ENCODE assay signal across 8 cellular contexts in the genomic region with DNA sequence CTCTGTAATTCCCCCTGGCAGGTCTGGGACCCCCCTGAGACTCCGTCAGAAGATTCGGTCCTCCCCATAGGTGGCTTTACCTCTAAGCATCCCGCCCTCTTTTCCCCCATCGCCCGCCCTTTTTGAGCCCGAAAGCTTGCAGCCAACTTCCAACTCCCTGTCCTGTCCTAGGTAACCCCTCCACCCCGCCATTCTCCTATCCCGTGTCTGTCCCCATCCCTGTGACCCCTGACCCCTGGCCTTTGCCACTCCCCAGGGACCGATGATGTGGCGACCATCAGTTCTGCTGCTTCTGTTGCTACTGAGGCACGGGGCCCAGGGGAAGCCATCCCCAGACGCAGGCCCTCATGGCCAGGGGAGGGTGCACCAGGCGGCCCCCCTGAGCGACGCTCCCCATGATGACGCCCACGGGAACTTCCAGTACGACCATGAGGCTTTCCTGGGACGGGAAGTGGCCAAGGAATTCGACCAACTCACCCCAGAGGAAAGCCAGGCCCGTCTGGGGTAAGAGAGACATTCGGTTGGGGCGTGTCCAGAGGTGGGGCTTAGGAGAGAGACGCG. TPM values are rescaled to one million over a fixed set of nuclear protein-coding genes. Genes with fewer than 3 reads are reported as not detected.
DNase-seq lines count a peak whose midpoint lies in the region; ATAC-seq, FAIRE-seq and TF ChIP-seq lines count a peak whose summit lies in the region.

No MANE protein-coding gene starts in this region.

- CTCF ChIA-PET in CD4-positive, alpha-beta memory T cell (lab: Charles Lee; ENCODE audit: partially characterized antibody) = interaction anchor here (0.8 to 2.5 kb wide), 5 partner anchors 13 to 41 kb away, joined by 3 to 17 read pairs (median 3); no protein-coding TSS in a partner anchor

- H3K9me3 ChIP-seq in CD4-positive, alpha-beta memory T cell (ENCODE audit: control insufficient read depth in 1 of 2, low read length in 2 of 2) = no peaks in the 10 kb centered on the region
- H3K9me3 ChIP-seq in RWPE2 (ENCODE audit: severe bottlenecking) = no peaks in the 10 kb centered on the region
- H3K9me3 ChIP-seq in pancreas = no peaks in the 10 kb centered on the region

- no peak for FAIRE-seq in pancreas (lab: Jason Lieb, UNC)

- DNase-seq in CD4-positive, alpha-beta memory T cell = no peak
- no peak for DNase-seq in RWPE2 (ENCODE audit: low spot score)
- peak; percentile 57 for DNase-seq in fibroblast of pulmonary artery (ENCODE audit: low read depth)
- DNase-seq in pancreas = no peak
- no peak for DNase-seq in DMS 273 treated with DMSO at 0.1 percent for 48 hours (lab: John Stamatoyannopoulos, UW)
- no peak for DNase-seq in OCI-M1 (lab: John Stamatoyannopoulos, UW)
- DNase-seq in NCI-H748 (lab: John Stamatoyannopoulos, UW; ENCODE audit: unreplicated experiment) = no peak
- no peak for DNase-seq in SKM-1 (lab: John Stamatoyannopoulos, UW; ENCODE audit: unreplicated experiment)

- ATAC-seq in RWPE2 (ENCODE audit: low read depth) = no peak
- peak in 1 of 4 donors; percentile 2 for ATAC-seq in pancreas

- H3K36me3 Mint-ChIP-seq in CD4-positive, alpha-beta memory T cell = no peaks in the 10 kb centered on the region

- H3K27ac ChIP-seq in CD4-positive, alpha-beta memory T cell (ENCODE audit: low read depth, low read length) = no peak overlapping the region
- H3K27ac ChIP-seq in RWPE2 (ENCODE audit: poor library complexity, severe bottlenecking) = no peak overlapping the region
- no peak overlapping the region for H3K27ac ChIP-seq in pancreas

- no peaks in the 10 kb centered on the region for H3K36me3 ChIP-seq in CD4-positive, alpha-beta memory T cell (ENCODE audit: insufficient read depth, low read length)
- H3K36me3 ChIP-seq in RWPE2 (ENCODE audit: low read depth) (no peaks in the 10 kb centered on the region), pancreas (no peaks in the 10 kb centered on the region)

- H3K27ac Mint-ChIP-seq in CD4-positive, alpha-beta memory T cell = peak overlapping the region in 4 of 7 donors; percentile 31 to 82 (median 51)

- H3K27me3 ChIP-seq in CD4-positive, alpha-beta memory T cell (ENCODE audit: insufficient read depth, low read length) = no peaks in the 10 kb centered on the region
- H3K27me3 ChIP-seq in RWPE2 (ENCODE audit: insufficient read depth, poor library complexity, severe bottlenecking) (no peaks in the 10 kb centered on the region), pancreas (no peaks in the 10 kb centered on the region)

- no peaks in the 10 kb centered on the region for H3K9me3 Mint-ChIP-seq in CD4-positive, alpha-beta memory T cell

- intact Hi-C loops in CD4-positive, alpha-beta memory T cell (cut with micrococcal nuclease) = no loop called here
- intact Hi-C loops in pancreas (cut with DNase I) = no loop called here

- peak overlapping the region; percentile 42 to 87 (median 80) for H3K4me3 Mint-ChIP-seq in CD4-positive, alpha-beta memory T cell

- 74 to 79% methylated on average over 25 of the region's 25 CpGs for WGBS in pancreas, 2 donors

- no peak for TF ChIP-seq CTCF in RWPE2 (IDR thresholded peaks at IDR 0.05; ENCODE audit: poor library complexity, severe bottlenecking)
- TF ChIP-seq CTCF in fibroblast of pulmonary artery (IDR thresholded peaks at IDR 0.05; ENCODE audit: low read length, missing control alignments) = no peak
- TF ChIP-seq CTCF in pancreas (IDR thresholded peaks at IDR 0.05) = no peak

- peaks cover 11 to 33% (median 19%) of the 10 kb centered on the region in 4 donors for H3K4me1 Mint-ChIP-seq in CD4-positive, alpha-beta memory T cell

- H3K4me1 ChIP-seq in CD4-positive, alpha-beta memory T cell (ENCODE audit: insufficient read depth, low read length) = peaks cover 19% of the 10 kb centered on the region
- H3K4me1 ChIP-seq in RWPE2 (ENCODE audit: insufficient read depth, poor library complexity, severe bottlenecking) = no peaks in the 10 kb centered on the region
- no peaks in the 10 kb centered on the region for H3K4me1 ChIP-seq in pancreas

- POLR2A ChIA-PET in CD4-positive, alpha-beta memory T cell (lab: Charles Lee; ENCODE audit: partially characterized antibody) = interaction anchor here (0.9 to 1.8 kb wide), 8 partner anchors 14 to 150 kb away, joined by 4 to 10 read pairs (median 6); a partner anchor contains a TSS

- H3K27me3 Mint-ChIP-seq in CD4-positive, alpha-beta memory T cell = no peaks in the 10 kb centered on the region

- peak overlapping the region; percentile 48 to 56 for H3K4me3 ChIP-seq in CD4-positive, alpha-beta memory T cell (ENCODE audit: low read length in 2 of 2)
- H3K4me3 ChIP-seq in RWPE2 (ENCODE audit: severe bottlenecking) (peak overlapping the region; percentile 26), fibroblast of pulmonary artery (replicated peaks; ENCODE audit: low read depth, low read length) (peak overlapping the region; percentile 65), pancreas (peak overlapping the region in 3 of 4 donors; percentile 1 to 34 (median 32))

RNA-seq across cellular contexts. Expression of a gene that starts 0.5 kb away (rescaled TPM):
- total RNA-seq in CD4-positive, alpha-beta memory T cell = 1 to 10 TPM; 2.4 to 2.5 TPM
- 1 to 10 TPM; 1.2 to 1.5 TPM for polyA plus RNA-seq in CD4-positive, alpha-beta memory T cell
- 10 to 100 TPM in 1 of 6 donors, 1 to 10 TPM in 5; 1.6 to 16.5 (median 4.8) TPM for total RNA-seq in pancreas
- 10 to 100 TPM; 38.7 to 41.5 TPM for polyA plus RNA-seq in pancreas

RNA-seq across cellular contexts. Expression of a gene that starts 15.8 kb away (rescaled TPM):
- total RNA-seq in CD4-positive, alpha-beta memory T cell = 10 to 100 TPM; 21.9 to 25.8 TPM
- 10 to 100 TPM; 40.2 to 42.5 TPM for polyA plus RNA-seq in CD4-positive, alpha-beta memory T cell
- 100 to 1,000 TPM in 1 of 6 donors, 10 to 100 TPM in 5; 48.4 to 105 (median 66.3) TPM for total RNA-seq in pancreas
- polyA plus RNA-seq in pancreas = 10 to 100 TPM; 74.5 to 87.8 TPM

RNA-seq across cellular contexts. Expression of a gene that starts 32.1 kb away (rescaled TPM):
- total RNA-seq in CD4-positive, alpha-beta memory T cell = 1,000 to 10,000 TPM; 3,135 to 3,272 TPM
- 1,000 to 10,000 TPM; 1,691 to 2,012 TPM for polyA plus RNA-seq in CD4-positive, alpha-beta memory T cell
- total RNA-seq in pancreas = 1,000 to 10,000 TPM in 4 of 6 donors, 100 to 1,000 TPM in 2; 765 to 1,427 (median 1,126) TPM
- 1,000 to 10,000 TPM; 2,346 to 2,426 TPM for polyA plus RNA-seq in pancreas

RNA-seq across cellular contexts. Expression of a gene that starts 40.9 kb away (rescaled TPM):
- total RNA-seq in CD4-positive, alpha-beta memory T cell = 1,000 to 10,000 TPM; 5,517 to 5,661 TPM
- polyA plus RNA-seq in CD4-positive, alpha-beta memory T cell = 1,000 to 10,000 TPM; 1,827 to 3,046 TPM
- 1,000 to 10,000 TPM; 1,459 to 2,866 (median 2,217) TPM for total RNA-seq in pancreas
- polyA plus RNA-seq in pancreas = 1,000 to 10,000 TPM; 1,585 to 1,842 TPM

RNA-seq across cellular contexts. Expression of a gene that starts 52.1 kb away (rescaled TPM):
- 100 to 1,000 TPM; 177 to 191 TPM for total RNA-seq in CD4-positive, alpha-beta memory T cell
- 100 to 1,000 TPM; 650 to 674 TPM for polyA plus RNA-seq in CD4-positive, alpha-beta memory T cell
- 10 to 100 TPM; 40.5 to 76.3 (median 52.1) TPM for total RNA-seq in pancreas
- 100 to 1,000 TPM; 120 to 148 TPM for polyA plus RNA-seq in pancreas
